Comparison of ENCODE assay signal across 10 cellular contexts in the genomic region with DNA sequence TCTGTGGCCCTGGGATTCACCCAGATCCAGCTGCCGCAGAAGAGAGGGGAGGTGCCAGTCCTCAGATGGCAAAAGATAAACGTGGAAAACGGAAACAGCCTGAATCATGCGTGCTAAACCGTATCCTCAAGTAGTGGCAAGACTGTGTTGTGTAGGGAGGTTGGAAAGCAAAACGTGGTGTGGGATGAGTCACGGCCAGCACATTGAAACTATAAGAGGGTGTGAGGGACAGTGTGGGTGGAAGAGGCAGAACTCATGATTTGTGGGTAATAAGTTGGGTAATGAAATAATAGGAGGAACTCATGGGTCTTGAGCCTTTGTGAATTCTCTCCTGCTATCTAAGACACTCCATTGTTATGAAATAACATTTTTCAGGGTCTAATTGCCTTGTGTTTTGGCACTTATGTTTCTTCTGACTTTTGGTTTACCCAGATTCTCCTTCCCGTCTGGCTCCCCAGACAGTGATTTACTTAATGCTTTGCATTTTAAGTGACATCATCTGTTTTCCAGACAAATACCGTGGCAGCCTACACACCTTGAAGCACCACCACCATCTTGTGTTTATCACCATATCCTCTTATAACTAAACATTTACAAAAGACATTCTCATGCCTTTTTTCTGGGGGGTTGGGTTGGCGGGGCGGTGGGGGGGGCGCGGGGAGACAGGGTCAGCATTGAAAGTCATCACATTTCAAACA.
DNase-seq lines count a peak whose midpoint lies in the region; ATAC-seq, FAIRE-seq and TF ChIP-seq lines count a peak whose summit lies in the region.
"Had no signal": no experiment of that assay in that cellular context is flagged by ENCODE, and none has a peak within 500 bp of the region (broad histone marks: within the 10 kb centered on the region; RNA-seq: fewer than 3 reads in every experiment).

No MANE protein-coding gene starts in this region.

- intact Hi-C loops in HepG2 (cut with micrococcal nuclease; ENCODE audit: unreplicated experiment) (no loop called here), right lobe of liver (cut with DNase I) (no loop called here)

- ATAC-seq in HepG2: peak; percentile 39; the same call in 2 of the 3 replicates
- ATAC-seq in right lobe of liver: no peak
- ATAC-seq in GM19035 (IDR thresholded peaks at IDR 0.05; ENCODE audit: unreplicated experiment): no peak

- H2BK12ac ChIP-seq in H1 (ENCODE audit: low read depth, low read length): 0 out of 2 replicates have a peak overlapping the region, but pooled peaks have one; percentile 18

- no peak overlapping the region for H2BK120ac ChIP-seq in H1 (replicated peaks; ENCODE audit: low read depth, low read length)

- no peak overlapping the region for H3K56ac ChIP-seq in H1 (replicated peaks; ENCODE audit: insufficient read length, low read depth, low read length)

- 0 out of 2 replicates have a peak overlapping the region, but pooled peaks have one; percentile 37 for H2BK5ac ChIP-seq in H1 (ENCODE audit: low read depth, low read length)

- H3K4me1 ChIP-seq in HepG2 (ENCODE audit: insufficient read depth, low read length) (peaks cover 7% of the 10 kb centered on the region; the same call in 1 of the 2 replicates), right lobe of liver (no peaks in the 10 kb centered on the region), H1 (replicated peaks in 1 of 4; ENCODE audit: control insufficient read depth in 3 of 4, insufficient read depth in 4 of 4, low read length in 3 of 4) (peaks cover 1 to 11% (median 8%) of the 10 kb centered on the region in 4 experiments; a peak in 5 of 7 replicates)

- no peak for TF ChIP-seq RAD21 in HepG2 (CRISPR knock-in tag; IDR thresholded peaks at IDR 0.05)
- no peak for TF ChIP-seq RAD21 in H1 (IDR thresholded peaks at IDR 0.05 in 1 of 2, conservative IDR thresholded peaks at IDR 0.05 in 1 of 2; ENCODE audit: low read depth in 2 of 2, low read length in 2 of 2)

- no peak overlapping the region for H4K8ac ChIP-seq in H1 (ENCODE audit: extremely low read depth, insufficient read depth, low read length)

- no peaks in the 10 kb centered on the region for H3K79me1 ChIP-seq in H1 (ENCODE audit: low read depth, low read length)

- POLR2A ChIA-PET in HepG2 (lab: Yijun Ruan, JAX): no interaction called here
- POLR2A ChIA-PET in H1 (lab: Charles Lee; ENCODE audit: partially characterized antibody): no interaction called here

- H2BK15ac ChIP-seq in H1 (ENCODE audit: low read length): no peak overlapping the region

- no peak for FAIRE-seq in HepG2 (lab: Jason Lieb, UNC)
- no peak for FAIRE-seq in H1 (lab: Jason Lieb, UNC)

- no peaks in the 10 kb centered on the region for H3K36me3 ChIP-seq in HepG2 (replicated peaks in 1 of 2; ENCODE audit: control insufficient read depth in 1 of 2, insufficient read depth in 2 of 2, low read length in 2 of 2)
- H3K36me3 ChIP-seq in right lobe of liver: no peaks in the 10 kb centered on the region
- H3K36me3 ChIP-seq in H1 (ENCODE audit: control insufficient read depth in 2 of 4, insufficient read depth in 4 of 4, low read length in 3 of 4): no peaks in the 10 kb centered on the region
- H3K36me3 ChIP-seq: thoracic aorta had no signal

- peaks cover 0 to 22% of the 10 kb centered on the region in 2 experiments; a peak in 3 of 5 replicates for H3K27me3 ChIP-seq in HepG2 (ENCODE audit: control insufficient read depth in 1 of 2, insufficient read depth in 2 of 2, low read length in 2 of 2)
- H3K27me3 ChIP-seq in right lobe of liver: no peaks in the 10 kb centered on the region
- no peaks in the 10 kb centered on the region; a peak in 1 of 7 replicates for H3K27me3 ChIP-seq in H1 (replicated peaks in 1 of 4; ENCODE audit: control insufficient read depth in 3 of 4, extremely low read depth in 1 of 4, insufficient read depth in 3 of 4, low read length in 3 of 4)

- in situ Hi-C loops in HepG2 (cut with HindIII; ENCODE audit: extremely low pct_ligation_motif_present, low pct_unique_long_range_greater_than_20kb): no loop called here

- CTCF ChIA-PET in HepG2 (lab: Yijun Ruan, JAX; ENCODE audit: low intra/inter-chr PET ratio, low total read pairs): no interaction called here
- CTCF ChIA-PET in H1 (lab: Charles Lee; ENCODE audit: partially characterized antibody): no interaction called here

- H3K9me3 ChIP-seq in HepG2 (ENCODE audit: low read length) (no peaks in the 10 kb centered on the region), right lobe of liver (no peaks in the 10 kb centered on the region), H1 (ENCODE audit: insufficient read depth in 2 of 2, low read depth in 1 of 2, low read length in 1 of 2) (no peaks in the 10 kb centered on the region; a peak in 1 of 4 replicates)
- H3K9me3 ChIP-seq: thoracic aorta had no signal

- TF ChIP-seq CTCF in HepG2 (CRISPR knock-in tag; IDR thresholded peaks at IDR 0.05): no peak
- no peak for TF ChIP-seq CTCF in right lobe of liver (IDR thresholded peaks at IDR 0.05)
- TF ChIP-seq CTCF in H1 (IDR thresholded peaks at IDR 0.05; ENCODE audit: control extremely low read depth in 1 of 3, insufficient read depth in 1 of 3, low read depth in 1 of 3, low read length in 3 of 3): no peak

- peak overlapping the region; percentile 28 for H4K91ac ChIP-seq in H1 (replicated peaks; ENCODE audit: insufficient read length, low read length)

- H4K5ac ChIP-seq in H1 (ENCODE audit: insufficient read length, low read depth, low read length): no peak overlapping the region

- H3K4me3 ChIP-seq in HepG2 (replicated peaks in 1 of 3; ENCODE audit: insufficient read depth in 1 of 3, low read depth in 2 of 3, low read length in 3 of 3) (no peak overlapping the region), right lobe of liver (no peak overlapping the region), H1 (ENCODE audit: extremely low read depth in 1 of 4, insufficient read depth in 2 of 4, low read depth in 3 of 4, low read length in 4 of 4) (no peak overlapping the region)
- H3K4me3 ChIP-seq: thoracic aorta had no signal

- no peak overlapping the region for H3K23ac ChIP-seq in H1 (ENCODE audit: insufficient read length)

- 48% methylated on average over 13 of the region's 13 CpGs for WGBS in HepG2 (ENCODE audit: low lambda C conversion rate)
- 70% methylated on average over 10 of the region's 13 CpGs for WGBS in right lobe of liver (ENCODE audit: insufficient coverage, low coverage, low lambda C conversion rate, missing lambda C conversion rate)
- WGBS in H1 (ENCODE audit: extremely low coverage in 1 of 2, insufficient coverage in 1 of 2, insufficient read length in 1 of 2, insufficient replicate concordance in 2 of 2, low coverage in 1 of 2, low lambda C conversion rate in 2 of 2, missing lambda C conversion rate in 1 of 2), 2 experiments: 90% methylated on average over 13 of the region's 13 CpGs; no CpG with 5 or more reads in 1 of the 2 experiments

- 0 out of 2 replicates have a peak overlapping the region, but pooled peaks have one; percentile 1 for H2BK20ac ChIP-seq in H1 (ENCODE audit: low read length)

- TF ChIP-seq EP300 in HepG2 (IDR thresholded peaks at IDR 0.05; ENCODE audit: low read depth in 2 of 2, low read length in 2 of 2) (no peak), HepG2 (CRISPR knock-in tag; IDR thresholded peaks at IDR 0.05; ENCODE audit: borderline replicate concordance) (no peak), H1 (IDR thresholded peaks at IDR 0.05; ENCODE audit: borderline replicate concordance in 1 of 2, low read depth in 2 of 2, low read length in 2 of 2) (no peak)

- no peaks in the 10 kb centered on the region; the same call in 1 of the 2 replicates for H3K23me2 ChIP-seq in H1 (ENCODE audit: low read depth, low read length)

- H3K4me2 ChIP-seq in HepG2 (ENCODE audit: low read depth, low read length) (no peak overlapping the region), H1 (ENCODE audit: insufficient read depth in 1 of 2, low read depth in 2 of 2, low read length in 2 of 2) (no peak overlapping the region)

- DNase-seq in HepG2 (ENCODE audit: low spot score): no peak
- DNase-seq in right lobe of liver: no peak
- DNase-seq in NOMO-1 (lab: John Stamatoyannopoulos, UW; ENCODE audit: unreplicated experiment in 2 of 2): peak; percentile 55 to 63
- DNase-seq in H1 (ENCODE audit: low read depth in 1 of 2, low spot score in 2 of 2): no peak
- peak; percentile 84 for DNase-seq in stromal cell of bone marrow (ENCODE audit: low read depth)
- DNase-seq in GOT3 (lab: John Stamatoyannopoulos, UW): no peak
- no peak for DNase-seq in iPS-NIHi11 (ENCODE audit: low spot score)
- DNase-seq: NCI-H510A treated with DMSO at 0.1 percent for 48 hours had no signal

- no peaks in the 10 kb centered on the region for H4K20me1 ChIP-seq in HepG2 (ENCODE audit: insufficient read depth, low read length)
- H4K20me1 ChIP-seq in H1 (replicated peaks in 1 of 2; ENCODE audit: control insufficient read depth in 1 of 2, insufficient read depth in 2 of 2, low read length in 2 of 2): no peaks in the 10 kb centered on the region

- H3K14ac ChIP-seq in H1 (ENCODE audit: insufficient read length): no peak overlapping the region

- H3K9ac ChIP-seq in HepG2 (ENCODE audit: insufficient read depth, low read depth, low read length) (no peak overlapping the region), H1 (replicated peaks in 1 of 4; ENCODE audit: extremely low read depth in 1 of 4, low read depth in 3 of 4, low read length in 3 of 4) (no peak overlapping the region)

- 0 out of 2 replicates have a peak overlapping the region, but pooled peaks have one; percentile 5 for H2AK5ac ChIP-seq in H1 (ENCODE audit: low read depth, low read length)

- peak overlapping the region; percentile 62 for H3K4ac ChIP-seq in H1 (replicated peaks; ENCODE audit: insufficient read length, low read depth, low read length)

- H3K79me2 ChIP-seq in HepG2 (ENCODE audit: insufficient read depth, low read length) (no peaks in the 10 kb centered on the region), H1 (ENCODE audit: control insufficient read depth in 1 of 2, insufficient read depth in 2 of 2, low read length in 2 of 2) (no peaks in the 10 kb centered on the region)

- H2AFZ ChIP-seq in HepG2 (ENCODE audit: low read length) (no peak overlapping the region), H1 (ENCODE audit: low read length) (no peak overlapping the region)

- H3K18ac ChIP-seq in H1 (ENCODE audit: extremely low read depth, low read length): no peak overlapping the region

- BruUV-seq in HepG2 (replicated peaks; lab: Mats Ljungman, UMichigan): no TSS peak

- no peak for TF ChIP-seq POLR2A in HepG2 (IDR thresholded peaks at IDR 0.05; ENCODE audit: insufficient read depth in 1 of 2, low read depth in 2 of 2, low read length in 2 of 2)
- TF ChIP-seq POLR2A in right lobe of liver (IDR thresholded peaks at IDR 0.05): no peak
- TF ChIP-seq POLR2A in H1 (IDR thresholded peaks at IDR 0.05; ENCODE audit: control extremely low read depth in 1 of 2, low read depth in 2 of 2, low read length in 2 of 2): no peak

- H3K27ac ChIP-seq in HepG2 (ENCODE audit: extremely low read length, insufficient read depth, low read length) (no peak overlapping the region), right lobe of liver (no peak overlapping the region), H1 (ENCODE audit: low read depth, low read length) (no peak overlapping the region)
- H3K27ac ChIP-seq: thoracic aorta had no signal

TF ChIP-seq in H1, 55 proteins besides CTCF, POLR2A, EP300 and RAD21 (continues in another document):
- TF ChIP-seq CEBPB (IDR thresholded peaks at IDR 0.05; ENCODE audit: low read depth, low read length) (no peak), RFX5 (IDR thresholded peaks at IDR 0.05; ENCODE audit: borderline replicate concordance, low read depth, low read length) (no peak), GABPA (IDR thresholded peaks at IDR 0.05; ENCODE audit: borderline replicate concordance, insufficient read depth, low read length) (no peak)

Comparison
In these comparisons a context has a peak if more than half of its experiments do, and no peak if none do; other contexts are left out.
1. DNase-seq: peak in NOMO-1 (2 of 2) and stromal cell of bone marrow (single experiment); none in HepG2 (single experiment), right lobe of liver (0 of 3), H1 (0 of 2), GOT3 (single experiment) and iPS-NIHi11 (single experiment).